In genomic region chr14:91237219-91237618, GRCh38 we compare ENCODE assay signal across 16 cellular contexts. TPM values are rescaled to one million over a fixed set of nuclear protein-coding genes. Genes with fewer than 3 reads are reported as not detected.
A peak's percentile ranks its signal among the peaks of the same experiment; 100 is the strongest.
DNase-seq lines count a peak whose midpoint lies in the region; TF ChIP-seq lines count a peak whose summit lies in the region.
"Had no signal": no experiment of that assay in that cellular context is flagged by ENCODE, and none has a peak within 500 bp of the region (broad histone marks: within the 10 kb centered on the region; RNA-seq: fewer than 3 reads in every experiment).

No MANE protein-coding gene starts in this region.

- CTCF ChIA-PET in A673 (lab: Charles Lee), result no interaction called here
- CTCF ChIA-PET in mammary epithelial cell (lab: Charles Lee; ENCODE audit: low non-redundant PET), result no interaction called here

- no peaks in the 10 kb centered on the region for H3K36me3 ChIP-seq in adipocyte (ENCODE audit: control insufficient read depth, insufficient read depth, low read length, severe bottlenecking)
- H3K36me3 ChIP-seq in A673 (ENCODE audit: insufficient read depth, low read length, poor library complexity, severe bottlenecking), result no peaks in the 10 kb centered on the region
- H3K36me3 ChIP-seq in mammary epithelial cell (ENCODE audit: insufficient read depth, low read length), result no peaks in the 10 kb centered on the region
- H3K36me3 ChIP-seq in colonic mucosa, result no peaks in the 10 kb centered on the region
- H3K36me3 ChIP-seq: suprapubic skin had no signal

- no peak overlapping the region for H3K9ac ChIP-seq in adipocyte (ENCODE audit: low read length)
- H3K9ac ChIP-seq in mammary epithelial cell (ENCODE audit: insufficient read depth, low read length), result no peak overlapping the region
- H3K9ac ChIP-seq in colonic mucosa (ENCODE audit: low read depth in 2 of 2, low read length in 2 of 2), result no peak overlapping the region

- intact Hi-C loops in A673 (cut with micrococcal nuclease; ENCODE audit: unreplicated experiment), result no loop called here
- intact Hi-C loops in mammary epithelial cell (cut with micrococcal nuclease), result no loop called here
- intact Hi-C loops in colonic mucosa (cut with DNase I), result no loop called here

- H3K27me3 ChIP-seq in adipocyte (replicated peaks; ENCODE audit: control insufficient read depth, insufficient read depth, low read length), result no peaks in the 10 kb centered on the region
- no peaks in the 10 kb centered on the region for H3K27me3 ChIP-seq in A673 (replicated peaks; ENCODE audit: insufficient read depth, low read depth, low read length, poor library complexity)
- H3K27me3 ChIP-seq in mammary epithelial cell (ENCODE audit: insufficient read depth, low read length), result no peaks in the 10 kb centered on the region
- H3K27me3 ChIP-seq in colonic mucosa, result no peaks in the 10 kb centered on the region
- H3K27me3 ChIP-seq: heart left ventricle, suprapubic skin had no signal

- H3K79me2 ChIP-seq in mammary epithelial cell (ENCODE audit: insufficient read depth, low read length), result no peaks in the 10 kb centered on the region

- POLR2A ChIA-PET in A673 (lab: Charles Lee; ENCODE audit: low non-redundant PET), result no interaction called here

- no peak overlapping the region for H3K4me3 ChIP-seq in adipocyte (ENCODE audit: low read length)
- H3K4me3 ChIP-seq in A673 (ENCODE audit: low read depth, low read length, poor library complexity, severe bottlenecking), result no peak overlapping the region
- no peak overlapping the region for H3K4me3 ChIP-seq in mammary epithelial cell (replicated peaks in 1 of 3; ENCODE audit: insufficient read depth in 1 of 3, low read depth in 2 of 3, low read length in 3 of 3)
- no peak overlapping the region for H3K4me3 ChIP-seq in colonic mucosa
- H3K4me3 ChIP-seq: heart left ventricle, skin epidermis, suprapubic skin had no signal

- in situ Hi-C loops in mammary epithelial cell (cut with MboI; ENCODE audit: low sequenced_read_pairs in 2 of 2), result no loop called here

- H3K9me3 ChIP-seq in adipocyte (ENCODE audit: control insufficient read depth, low read length) (no peaks in the 10 kb centered on the region), A673 (ENCODE audit: low read depth, low read length, poor library complexity, severe bottlenecking) (no peaks in the 10 kb centered on the region), mammary epithelial cell (replicated peaks; ENCODE audit: insufficient read depth, low read length) (no peaks in the 10 kb centered on the region), colonic mucosa (no peaks in the 10 kb centered on the region)
- H3K9me3 ChIP-seq: heart left ventricle, suprapubic skin had no signal

- H3K4me1 ChIP-seq in adipocyte (ENCODE audit: control insufficient read depth, insufficient read depth, low read length) (no peaks in the 10 kb centered on the region), A673 (ENCODE audit: insufficient read depth, low read length, poor library complexity, severe bottlenecking) (no peaks in the 10 kb centered on the region), mammary epithelial cell (ENCODE audit: insufficient read depth, low read length) (no peaks in the 10 kb centered on the region), colonic mucosa (no peaks in the 10 kb centered on the region)

- no TSS peak for BruUV-seq in A673 (replicated peaks; lab: Mats Ljungman, UMichigan)
- BruUV-seq in mammary epithelial cell (replicated peaks; lab: Mats Ljungman, UMichigan), result no TSS peak

- no peaks in the 10 kb centered on the region for H4K20me1 ChIP-seq in mammary epithelial cell (ENCODE audit: insufficient read depth, low read length)

- dilution Hi-C loops in mammary epithelial cell (cut with HindIII; ENCODE audit: low sequenced_read_pairs), result no loop called here

- H3K27ac ChIP-seq in A673 (ENCODE audit: low read depth, low read length, poor library complexity, severe bottlenecking) (no peak overlapping the region), mammary epithelial cell (ENCODE audit: insufficient read depth, low read depth, low read length) (no peak overlapping the region), colonic mucosa (no peak overlapping the region)
- H3K27ac ChIP-seq: heart left ventricle, suprapubic skin had no signal

- WGBS in mammary epithelial cell (ENCODE audit: low coverage, missing lambda C conversion rate), result 93% methylated on average over 6 of the region's 7 CpGs

- DNase-seq in AG20443 (ENCODE audit: low spot score) (peak; percentile 88), HK-2 (ENCODE audit: unreplicated experiment) (peak; percentile 18), adipocyte (ENCODE audit: low read depth) (peak; percentile 28), iris pigment epithelial cell (ENCODE audit: low read depth) (peak; percentile 62), GDM1 (lab: John Stamatoyannopoulos, UW) (no peak), A673 (ENCODE audit: low spot score) (no peak), mammary epithelial cell (no peak), colonic mucosa (no peak)
- DNase-seq: amygdala; Calu3; effector memory CD4-positive, alpha-beta T cell; heart left ventricle; MM.1S; NCI-H526 had no signal

- TF ChIP-seq CTCF in A673 (conservative IDR thresholded peaks at IDR 0.05; ENCODE audit: low read depth, low read length) (no peak), mammary epithelial cell (conservative IDR thresholded peaks at IDR 0.05 in 1 of 2, IDR thresholded peaks at IDR 0.05 in 1 of 2; ENCODE audit: extremely low read depth in 1 of 2, insufficient read depth in 1 of 2, low read depth in 1 of 2, low read length in 2 of 2) (no peak), colonic mucosa (IDR thresholded peaks at IDR 0.05) (no peak)

- no peak overlapping the region for H2AFZ ChIP-seq in mammary epithelial cell (ENCODE audit: low read depth, low read length)

- H3K4me2 ChIP-seq in mammary epithelial cell (ENCODE audit: insufficient read depth, low read depth, low read length), result no peak overlapping the region

RNA-seq across cellular contexts. Expression of gene GPR68, which starts 7.3 kb away (rescaled TPM):
- total RNA-seq in A673 (2021) (0.15 and 0.30 TPM in 2 replicates), mammary epithelial cell (under 1 TPM in 1 of 2 donors, not detected in 1; 0.83 TPM), colonic mucosa (under 1 TPM; 0.37 to 0.66 TPM)
- polyA plus RNA-seq in mammary epithelial cell, result 0.06 TPM
- polyA minus RNA-seq in mammary epithelial cell, result not detected
- total RNA-seq: Calu3 had no signal

Comparison
In these comparisons a context has a peak if more than half of its experiments do, and no peak if none do; other contexts are left out.
1. DNase-seq: peak in AG20443 (single experiment), HK-2 (single experiment), adipocyte (single experiment) and iris pigment epithelial cell (single experiment); none in GDM1 (single experiment), A673 (single experiment), mammary epithelial cell (single experiment) and colonic mucosa (single experiment).